In genomic region chr17:55451203-55451641, GRCh38 we compare ENCODE assay signal across 18 cellular contexts. TPM values are rescaled to one million over a fixed set of nuclear protein-coding genes. Genes with fewer than 3 reads are reported as not detected.
DNase-seq lines count a peak whose midpoint lies in the region; ATAC-seq and TF ChIP-seq lines count a peak whose summit lies in the region.
"Had no signal": no experiment of that assay in that cellular context is flagged by ENCODE, and none has a peak within 500 bp of the region (broad histone marks: within the 10 kb centered on the region; RNA-seq: fewer than 3 reads in every experiment).

No MANE protein-coding gene starts in this region.

- POLR2A ChIA-PET in CD8-positive, alpha-beta memory T cell (lab: Charles Lee): no interaction called here

- TF ChIP-seq CTCF in gastrocnemius medialis (IDR thresholded peaks at IDR 0.05 in 4 of 5, conservative IDR thresholded peaks at IDR 0.05 in 1 of 5): no peak

- peak overlapping the region; percentile 7 for H3K27ac ChIP-seq in CD8-positive, alpha-beta memory T cell (ENCODE audit: low read depth, low read length)
- peak overlapping the region; percentile 72 for H3K27ac ChIP-seq in mesodermal cell (ENCODE audit: low read depth, low read length, severe bottlenecking)
- no peak overlapping the region for H3K27ac ChIP-seq in gastrocnemius medialis
- H3K27ac ChIP-seq: left ventricle myocardium inferior, pancreas had no signal

- H3K9me3 ChIP-seq in CD8-positive, alpha-beta memory T cell (ENCODE audit: low read length): no peaks in the 10 kb centered on the region
- no peaks in the 10 kb centered on the region for H3K9me3 ChIP-seq in mesodermal cell (ENCODE audit: control insufficient read depth, low read length)
- H3K9me3 ChIP-seq in gastrocnemius medialis: no peaks in the 10 kb centered on the region
- H3K9me3 ChIP-seq: left ventricle myocardium inferior, pancreas had no signal

- peaks cover 0 to 2% (median 0%) of the 10 kb centered on the region in 5 donors for H3K9me3 Mint-ChIP-seq in CD8-positive, alpha-beta memory T cell
- H3K9me3 Mint-ChIP-seq in dendritic cell treated with granulocyte-macrophage colony-stimulating factor and Interleukin-4, amounts not matched to agents 40 ng/mL and 50 ng/mL, for 4 days: no peaks in the 10 kb centered on the region
- no peaks in the 10 kb centered on the region for H3K9me3 Mint-ChIP-seq in immature natural killer cell
- H3K9me3 Mint-ChIP-seq: CD4-positive, alpha-beta memory T cell had no signal

- ATAC-seq in GM19397 (IDR thresholded peaks at IDR 0.05; ENCODE audit: unreplicated experiment) (no peak), gastrocnemius medialis (no peak)
- ATAC-seq: HCT116 had no signal

- H3K4me1 ChIP-seq in CD8-positive, alpha-beta memory T cell (ENCODE audit: insufficient read depth, low read length): no peaks in the 10 kb centered on the region
- H3K4me1 ChIP-seq in mesodermal cell (ENCODE audit: control insufficient read depth, insufficient read depth, low read length, poor library complexity, severe bottlenecking): peaks cover 34% of the 10 kb centered on the region
- H3K4me1 ChIP-seq in gastrocnemius medialis: peaks cover 18 to 19% of the 10 kb centered on the region in 2 donors

- no peak overlapping the region for H3K27ac Mint-ChIP-seq in CD8-positive, alpha-beta memory T cell
- H3K27ac Mint-ChIP-seq in dendritic cell treated with granulocyte-macrophage colony-stimulating factor and Interleukin-4, amounts not matched to agents 40 ng/mL and 50 ng/mL, for 4 days: peak overlapping the region; percentile 25
- H3K27ac Mint-ChIP-seq in immature natural killer cell: no peak overlapping the region

- no peaks in the 10 kb centered on the region for H3K4me1 Mint-ChIP-seq in CD8-positive, alpha-beta memory T cell
- peaks cover 27% of the 10 kb centered on the region for H3K4me1 Mint-ChIP-seq in dendritic cell treated with granulocyte-macrophage colony-stimulating factor and Interleukin-4, amounts not matched to agents 40 ng/mL and 50 ng/mL, for 4 days (ENCODE audit: low read depth)
- no peaks in the 10 kb centered on the region for H3K4me1 Mint-ChIP-seq in immature natural killer cell
- H3K4me1 Mint-ChIP-seq: CD4-positive, alpha-beta memory T cell had no signal

- intact Hi-C loops in dendritic cell treated with granulocyte-macrophage colony-stimulating factor and Interleukin-4, amounts not matched to agents 40 ng/mL and 50 ng/mL, for 4 days (cut with micrococcal nuclease): no loop called here
- intact Hi-C loops in gastrocnemius medialis (cut with DNase I; ENCODE audit: low total_unique reads): no loop called here

- no peaks in the 10 kb centered on the region for H3K27me3 ChIP-seq in CD8-positive, alpha-beta memory T cell (ENCODE audit: insufficient read depth, low read length, poor library complexity, severe bottlenecking)
- no peaks in the 10 kb centered on the region for H3K27me3 ChIP-seq in gastrocnemius medialis
- H3K27me3 ChIP-seq: pancreas had no signal

- no peaks in the 10 kb centered on the region for H3K36me3 Mint-ChIP-seq in CD8-positive, alpha-beta memory T cell
- H3K36me3 Mint-ChIP-seq in dendritic cell treated with granulocyte-macrophage colony-stimulating factor and Interleukin-4, amounts not matched to agents 40 ng/mL and 50 ng/mL, for 4 days (ENCODE audit: low read depth): no peaks in the 10 kb centered on the region
- peaks cover 0 to 3% (median 0%) of the 10 kb centered on the region in 3 donors for H3K36me3 Mint-ChIP-seq in immature natural killer cell
- H3K36me3 Mint-ChIP-seq: CD4-positive, alpha-beta memory T cell had no signal

- H3K4me3 Mint-ChIP-seq in CD8-positive, alpha-beta memory T cell: no peak overlapping the region
- no peak overlapping the region for H3K4me3 Mint-ChIP-seq in dendritic cell treated with granulocyte-macrophage colony-stimulating factor and Interleukin-4, amounts not matched to agents 40 ng/mL and 50 ng/mL, for 4 days
- no peak overlapping the region for H3K4me3 Mint-ChIP-seq in immature natural killer cell
- H3K4me3 Mint-ChIP-seq: CD4-positive, alpha-beta memory T cell had no signal

- DNase-seq in CD8-positive, alpha-beta memory T cell: no peak
- DNase-seq in M059J (ENCODE audit: low read depth) (peak; percentile 43), immature natural killer cell (no peak), gastrocnemius medialis (no peak)
- no peak for DNase-seq in activated T-cell treated with anti-CD3 and anti-CD28 coated beads, Interleukin-2, amount 50 U/mL, for 1 hour
- DNase-seq: activated effector memory CD4-positive, alpha-beta T cell treated with Interleukin-2 at 50 U/mL for 16 hours; CD4-positive, alpha-beta memory T cell; left ventricle myocardium inferior; NCI-H1417 treated with DMSO at 0.1 percent for 48 hours; NCI-H524 treated with DMSO at 0.1 percent for 48 hours; pancreas; SHP77; stimulated activated CD4-positive, alpha-beta T cell treated with anti-CD3 and anti-CD28 coated beads, Interleukin-1b, Interleukin-23, amount 100 ng/mL, for 48 hours; stimulated activated naive CD4-positive, alpha-beta T cell had no signal

- 88 to 94% methylated on average over 1 of the region's 1 CpG for WGBS in mesodermal cell (ENCODE audit: insufficient coverage in 2 of 2), 2 experiments

- H3K27me3 Mint-ChIP-seq in CD8-positive, alpha-beta memory T cell: peaks cover 3 to 31% of the 10 kb centered on the region in 2 donors
- peaks cover 6% of the 10 kb centered on the region for H3K27me3 Mint-ChIP-seq in dendritic cell treated with granulocyte-macrophage colony-stimulating factor and Interleukin-4, amounts not matched to agents 40 ng/mL and 50 ng/mL, for 4 days
- peaks cover 2 to 9% (median 5%) of the 10 kb centered on the region in 3 donors for H3K27me3 Mint-ChIP-seq in immature natural killer cell (ENCODE audit: low read depth in 3 of 3)

- no peak for TF ChIP-seq POLR2A in gastrocnemius medialis (IDR thresholded peaks at IDR 0.05)

- no peak overlapping the region for H3K4me3 ChIP-seq in CD8-positive, alpha-beta memory T cell (ENCODE audit: low read length)
- H3K4me3 ChIP-seq in mesodermal cell (ENCODE audit: extremely low read depth, insufficient read depth, low read length, poor library complexity, severe bottlenecking) (no peak overlapping the region), gastrocnemius medialis (no peak overlapping the region)
- H3K4me3 ChIP-seq: left ventricle myocardium inferior, pancreas had no signal

- in situ Hi-C loops in gastrocnemius medialis (cut with MboI; ENCODE audit: low sequenced_read_pairs in 4 of 4): no loop called here

- CTCF ChIA-PET in CD8-positive, alpha-beta memory T cell (lab: Charles Lee): interaction anchor here (1.9 kb wide), 1 partner anchor 9 kb away, joined by 4 read pairs; no protein-coding TSS in a partner anchor

- H3K36me3 ChIP-seq in CD8-positive, alpha-beta memory T cell (ENCODE audit: insufficient read depth, low read length): no peaks in the 10 kb centered on the region
- H3K36me3 ChIP-seq in mesodermal cell (ENCODE audit: control insufficient read depth, insufficient read depth, low read length) (no peaks in the 10 kb centered on the region), gastrocnemius medialis (no peaks in the 10 kb centered on the region)
- H3K36me3 ChIP-seq: left ventricle myocardium inferior, pancreas had no signal

RNA-seq across cellular contexts. Expression of gene MMD, which starts 29.6 kb away (rescaled TPM):
- 10 to 100 TPM; 16.0 to 19.1 TPM for total RNA-seq in CD8-positive, alpha-beta memory T cell
- polyA plus RNA-seq in CD8-positive, alpha-beta memory T cell: 7.9 TPM
- total RNA-seq in M059J (2014; rRNA removed; shearing (Covaris generic)): 28.6 and 35.2 TPM in 2 replicates
- polyA plus RNA-seq in mesodermal cell (2013, experiment 1 of 2): 67.7 TPM
- polyA plus RNA-seq in mesodermal cell (2013, experiment 2 of 2): 66.2 TPM
- 10 to 100 TPM in 2 of 3 donors, 1 to 10 TPM in 1; 8.1 to 18.1 (median 14.2) TPM for polyA plus RNA-seq in immature natural killer cell
- 10 to 100 TPM in 2 of 4 donors, 1 to 10 TPM in 2; 4.6 to 25.7 (median 11.3) TPM for total RNA-seq in gastrocnemius medialis

Comparison
In these comparisons a context has a peak if more than half of its experiments do, and no peak if none do; other contexts are left out.
1. H3K27ac ChIP-seq: peak in CD8-positive, alpha-beta memory T cell (single experiment) and mesodermal cell (single experiment); none in gastrocnemius medialis (0 of 4).